Comparison of ENCODE assay signal across 1 cellular context in the genomic region with DNA sequence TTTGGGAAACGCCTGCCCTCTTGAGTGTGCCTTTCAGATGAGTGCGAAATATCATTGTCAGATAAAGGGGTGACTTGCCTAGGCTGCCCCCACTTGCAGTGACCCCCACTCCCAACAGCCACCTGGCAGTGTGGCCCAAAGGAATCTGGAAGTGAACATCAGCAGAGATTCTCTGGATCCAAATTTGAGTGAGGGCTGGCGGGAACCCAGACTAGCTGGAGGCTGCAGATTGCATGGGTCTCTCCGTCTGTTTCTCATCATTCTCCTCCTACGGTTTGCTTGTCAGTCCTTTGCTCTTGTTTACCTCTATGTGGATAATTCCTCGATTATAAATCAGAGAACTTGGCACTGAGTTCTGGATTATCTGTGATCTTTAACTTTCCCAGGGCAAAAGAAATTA.
TF ChIP-seq lines count a peak whose summit lies in the region.

No MANE protein-coding gene starts in this region.

TF ChIP-seq in IMR-90, 13 proteins besides CTCF, POLR2A, EP300 and RAD21:
- TF ChIP-seq MAZ (IDR thresholded peaks at IDR 0.05; ENCODE audit: borderline replicate concordance, low read depth, low read length): no peak
